ENCODE assay signal across 21 cellular contexts in genomic region chr6:146919017-146919416, GRCh38.
DNase-seq lines count a peak whose midpoint lies in the region; ATAC-seq, FAIRE-seq and TF ChIP-seq lines count a peak whose summit lies in the region.
"Had no signal": no experiment of that assay in that cellular context is flagged by ENCODE, and none has a peak within 500 bp of the region (broad histone marks: within the 10 kb centered on the region; RNA-seq: fewer than 3 reads in every experiment).

No MANE protein-coding gene starts in this region.

- no peaks in the 10 kb centered on the region for H3K79me2 ChIP-seq in K562 (ENCODE audit: control insufficient read depth, insufficient read depth, low read length)

- no peak for TF ChIP-seq RAD21 in K562 (CRISPR knock-in tag; conservative IDR thresholded peaks at IDR 0.05 in 1 of 2, IDR thresholded peaks at IDR 0.05 in 1 of 2)

- H3K9me3 ChIP-seq in K562 (replicated peaks; ENCODE audit: control insufficient read depth, insufficient read depth, low read depth, low read length) (no peaks in the 10 kb centered on the region), BE2C (no peaks in the 10 kb centered on the region)
- H3K9me3 ChIP-seq: BLaER1 treated with 17β-estradiol and CSF1 and Interleukin-3, amounts not matched to agents 10 nM and 100 nM; Caco-2 had no signal

- no peak overlapping the region for H3K4me3 ChIP-seq in K562
- H3K4me3 ChIP-seq in BE2C (ENCODE audit: low read depth, low read length): no peak overlapping the region
- H3K4me3 ChIP-seq: BLaER1 treated with 17β-estradiol and CSF1 and Interleukin-3, amounts not matched to agents 10 nM and 100 nM; GM12878 had no signal

- DNase-seq in HEK293T (ENCODE audit: extremely low spot score) (no peak), NCI-H69 (lab: John Stamatoyannopoulos, UW) (peak; percentile 16), K562 (ENCODE audit: extremely low read depth in 1 of 4, low spot score in 3 of 4) (no peak), BE2C (no peak), SHP77 (lab: John Stamatoyannopoulos, UW) (no peak)
- DNase-seq in activated CD4-positive, alpha-beta T cell treated with anti-CD3 and anti-CD28 coated beads, Interleukin-2, amount 50 U/mL, for 48 hours: no peak
- DNase-seq: 8988T; ACHN; Caco-2; Calu3; CD4-positive, alpha-beta T cell; CD8-positive, alpha-beta T cell; DND-41; EL; GDM1 had no signal

- no peak overlapping the region for H3K27ac ChIP-seq in K562 (ENCODE audit: extremely low read depth, low read depth, low read length)
- H3K27ac ChIP-seq: BLaER1 treated with 17β-estradiol and CSF1 and Interleukin-3, amounts not matched to agents 10 nM and 100 nM; C4-2B had no signal

- no peaks in the 10 kb centered on the region for H3K27me3 ChIP-seq in K562 (ENCODE audit: control insufficient read depth in 2 of 2, insufficient read depth in 2 of 2, low read length in 2 of 2)
- H3K27me3 ChIP-seq in BE2C: no peaks in the 10 kb centered on the region
- H3K27me3 ChIP-seq: BLaER1 treated with 17β-estradiol and CSF1 and Interleukin-3, amounts not matched to agents 10 nM and 100 nM had no signal

- FAIRE-seq in K562 (lab: Jason Lieb, UNC): no peak
- FAIRE-seq: D721Med, GM12878, GM12892, GM18507 had no signal

- H3K4me2 ChIP-seq in K562 (ENCODE audit: insufficient read depth, low read length): no peak overlapping the region
- H3K4me2 ChIP-seq: BLaER1 treated with 17β-estradiol and CSF1 and Interleukin-3, amounts not matched to agents 10 nM and 100 nM had no signal

- BruUV-seq in K562 (replicated peaks; lab: Mats Ljungman, UMichigan): no TSS peak

- no peak for ATAC-seq in K562
- ATAC-seq: CD8-positive, alpha-beta T cell; GM12878 had no signal

- CTCF ChIA-PET in HEK293T (lab: Yijun Ruan, JAX) (no interaction called here), K562 (lab: Yijun Ruan, JAX; ENCODE audit: low intra/inter-chr PET ratio) (no interaction called here)

- no peak overlapping the region for H3K9ac ChIP-seq in K562 (ENCODE audit: insufficient read depth in 1 of 2, low read depth in 2 of 2, low read length in 2 of 2)
- H3K9ac ChIP-seq: BLaER1 treated with 17β-estradiol and CSF1 and Interleukin-3, amounts not matched to agents 10 nM and 100 nM had no signal

- intact Hi-C loops in K562 (cut with micrococcal nuclease): no loop called here

- H4K20me1 ChIP-seq in K562 (replicated peaks; ENCODE audit: control insufficient read depth, insufficient read depth, low read length): no peaks in the 10 kb centered on the region
- H4K20me1 ChIP-seq: BLaER1 treated with 17β-estradiol and CSF1 and Interleukin-3, amounts not matched to agents 10 nM and 100 nM had no signal

- WGBS in K562 (ENCODE audit: insufficient coverage, low coverage, missing lambda C conversion rate): 85% methylated on average over 2 of the region's 2 CpGs

- POLR2A ChIA-PET in HEK293T (lab: Yijun Ruan, JAX): no interaction called here
- POLR2A ChIA-PET in K562 (lab: Yijun Ruan, JAX): no interaction called here

- H2AFZ ChIP-seq in K562 (ENCODE audit: low read depth, low read length): no peak overlapping the region

- in situ Hi-C loops in K562 (cut with MboI): no loop called here

- no peaks in the 10 kb centered on the region for H3K36me3 ChIP-seq in K562 (ENCODE audit: control insufficient read depth, insufficient read depth, low read length)
- no peaks in the 10 kb centered on the region for H3K36me3 ChIP-seq in BE2C
- H3K36me3 ChIP-seq: BLaER1 treated with 17β-estradiol and CSF1 and Interleukin-3, amounts not matched to agents 10 nM and 100 nM had no signal

- H3K9me1 ChIP-seq in K562 (ENCODE audit: control insufficient read depth, insufficient read depth, low read length): no peaks in the 10 kb centered on the region

- TF ChIP-seq EP300 in K562 (IDR thresholded peaks at IDR 0.05; ENCODE audit: low read length): no peak

- TF ChIP-seq POLR2A in K562 (conservative IDR thresholded peaks at IDR 0.05): no peak

- H3K4me1 ChIP-seq in K562 (replicated peaks in 1 of 2; ENCODE audit: control insufficient read depth in 2 of 2, insufficient read depth in 2 of 2, low read length in 2 of 2) (peaks cover 0 to 36% of the 10 kb centered on the region in 2 experiments; a peak in 4 of 5 replicates), BE2C (peaks cover 30% of the 10 kb centered on the region)

- no peak for TF ChIP-seq CTCF in K562 (IDR thresholded peaks at IDR 0.05 in 2 of 3, conservative IDR thresholded peaks at IDR 0.05 in 1 of 3; ENCODE audit: insufficient read depth in 2 of 3, low read depth in 1 of 3, low read length in 3 of 3)
- no peak for TF ChIP-seq CTCF in BE2C (IDR thresholded peaks at IDR 0.05; ENCODE audit: low read depth, low read length)

TF ChIP-seq in HEK293T, 16 proteins besides CTCF, POLR2A, EP300 and RAD21:
- TF ChIP-seq NFRKB (IDR thresholded peaks at IDR 0.05): no peak
- TF ChIP-seq PKNOX1 (IDR thresholded peaks at IDR 0.05): 0 out of 2 replicates have a peak, but pooled peaks have one; percentile 6
TF ChIP-seq in HEK293T: peak in this region for 1.

TF ChIP-seq in K562, 482 proteins besides CTCF, POLR2A, EP300 and RAD21:
- TF ChIP-seq WHSC1 (IDR thresholded peaks at IDR 0.05; ENCODE audit: low read length) (no peak), NR1H2 (CRISPR knock-in tag; IDR thresholded peaks at IDR 0.05) (no peak), PKNOX1 (IDR thresholded peaks at IDR 0.05) (0 out of 2 replicates have a peak, but pooled peaks have one; percentile 15), MEIS2 (IDR thresholded peaks at IDR 0.05; ENCODE audit: partially characterized antibody) (peak; percentile 68), PBX2 (CRISPR knock-in tag; IDR thresholded peaks at IDR 0.05; ENCODE audit: low read depth) (no peak), PBX2 (tag; conservative IDR thresholded peaks at IDR 0.05; ENCODE audit: low read depth) (peak; percentile 70), TEAD1 (CRISPR knock-in tag; IDR thresholded peaks at IDR 0.05) (no peak)
